ENCODE assay signal across 17 cellular contexts in the genomic region with DNA sequence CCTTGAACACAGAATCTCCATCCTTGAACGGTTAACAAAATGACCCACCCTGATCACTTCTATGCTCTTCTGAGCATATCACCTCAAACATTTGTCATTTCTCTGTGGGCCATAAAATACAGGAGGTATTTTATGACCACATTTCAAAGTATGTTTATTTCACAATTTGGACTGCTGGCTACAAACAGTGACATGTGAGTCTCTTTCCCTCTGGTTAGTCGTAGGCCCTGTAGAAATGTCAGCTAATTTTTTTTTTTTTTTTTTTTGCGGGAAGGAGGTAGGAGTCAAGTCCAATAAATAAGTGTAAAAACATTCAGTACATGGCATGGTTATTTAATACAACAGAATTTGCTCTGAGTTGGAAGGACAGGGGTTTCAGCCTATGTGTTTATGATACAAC.
DNase-seq lines count a peak whose midpoint lies in the region; ATAC-seq, FAIRE-seq and TF ChIP-seq lines count a peak whose summit lies in the region.
"Had no signal": no experiment of that assay in that cellular context is flagged by ENCODE, and none has a peak within 500 bp of the region (broad histone marks: within the 10 kb centered on the region; RNA-seq: fewer than 3 reads in every experiment).

No MANE protein-coding gene starts in this region.

- H3K27me3 ChIP-seq in PC-3 (ENCODE audit: low read length) = no peaks in the 10 kb centered on the region
- no peaks in the 10 kb centered on the region for H3K27me3 ChIP-seq in gastrocnemius medialis
- H3K27me3 ChIP-seq: tibial artery had no signal

- no peak for FAIRE-seq in RCC 7860 (lab: Jason Lieb, UNC)

- H4K20me1 ChIP-seq in PC-3 (ENCODE audit: low read length) = no peaks in the 10 kb centered on the region

- ATAC-seq in PC-3 (no peak), gastrocnemius medialis (peak; percentile 30 to 46)

- H3K4me1 ChIP-seq in PC-3 (ENCODE audit: insufficient read depth, low read length) (no peaks in the 10 kb centered on the region), gastrocnemius medialis (peaks cover 97 to 100% of the 10 kb centered on the region in 2 donors)
- H3K4me1 ChIP-seq: prostate gland had no signal

- H3K4me3 ChIP-seq in PC-3 (ENCODE audit: low read length) (no peak overlapping the region), fibroblast of pulmonary artery (replicated peaks; ENCODE audit: low read depth, low read length) (no peak overlapping the region), gastrocnemius medialis (no peak overlapping the region)
- H3K4me3 ChIP-seq: prostate gland, tibial artery had no signal

- H3K9me3 ChIP-seq in PC-3 (ENCODE audit: low read length) (no peaks in the 10 kb centered on the region), gastrocnemius medialis (no peaks in the 10 kb centered on the region)
- H3K9me3 ChIP-seq: prostate gland, SK-N-SH, tibial artery had no signal

- H3K79me2 ChIP-seq in PC-3 (ENCODE audit: low read length) = peaks cover 6% of the 10 kb centered on the region; the same call in 1 of the 2 replicates

- no peak for TF ChIP-seq POLR2A in gastrocnemius medialis (IDR thresholded peaks at IDR 0.05)

- in situ Hi-C loops in gastrocnemius medialis (cut with MboI; ENCODE audit: low sequenced_read_pairs in 4 of 4) = loop anchor here in 1 of 4 donors (10.0 kb wide), 1 partner anchor 49 kb away; no protein-coding TSS in a partner anchor

- no peak overlapping the region for H3K4me2 ChIP-seq in PC-3 (ENCODE audit: low read length)
- H3K4me2 ChIP-seq: SK-N-SH had no signal

- intact Hi-C loops in PC-3 (cut with micrococcal nuclease) (no loop called here), gastrocnemius medialis (cut with DNase I; ENCODE audit: low total_unique reads) (loop anchor here (2.0 to 5.0 kb wide), 3 partner anchors 49 to 358 kb away; no protein-coding TSS in a partner anchor)

- H3K27ac ChIP-seq in PC-3 (ENCODE audit: low read length) (no peak overlapping the region), gastrocnemius medialis (peak overlapping the region; percentile 83 to 89 (median 86))
- H3K27ac ChIP-seq: 22Rv1, prostate gland, tibial artery had no signal

- CTCF ChIA-PET in PC-3 (lab: Charles Lee) = no interaction called here

- H3K36me3 ChIP-seq in PC-3 (ENCODE audit: low read depth, low read length) (no peaks in the 10 kb centered on the region), gastrocnemius medialis (no peaks in the 10 kb centered on the region)
- H3K36me3 ChIP-seq: prostate gland, tibial artery had no signal

- POLR2A ChIA-PET in PC-3 (lab: Charles Lee; ENCODE audit: unreplicated experiment) = no interaction called here

- H3K9ac ChIP-seq in PC-3 (ENCODE audit: low read length) = no peak overlapping the region
- H3K9ac ChIP-seq: SK-N-SH had no signal

- BruUV-seq in PC-3 (replicated peaks; lab: Mats Ljungman, UMichigan) = no TSS peak

- H3K9me2 ChIP-seq in PC-3 (replicated peaks; ENCODE audit: low read length) = no peaks in the 10 kb centered on the region
- H3K9me2 ChIP-seq: SK-N-SH had no signal

- H2AFZ ChIP-seq in PC-3 (ENCODE audit: low read length) = no peak overlapping the region

- TF ChIP-seq CTCF in PC-3 (conservative IDR thresholded peaks at IDR 0.05; ENCODE audit: low read depth, low read length) (no peak), fibroblast of pulmonary artery (IDR thresholded peaks at IDR 0.05; ENCODE audit: low read length, missing control alignments) (no peak), gastrocnemius medialis (IDR thresholded peaks at IDR 0.05 in 4 of 5, conservative IDR thresholded peaks at IDR 0.05 in 1 of 5) (no peak)

- DNase-seq in DMS79 treated with DMSO at 0.1 percent for 48 hours (lab: John Stamatoyannopoulos, UW) (peak; percentile 11), DMS79 (lab: John Stamatoyannopoulos, UW) (no peak), PC-3 (peak; percentile 4), fibroblast of pulmonary artery (ENCODE audit: low read depth) (peak; percentile 47), gastrocnemius medialis (no peak), RCC 7860 (ENCODE audit: low spot score) (no peak), ecto neural progenitor cell (ENCODE audit: low spot score) (no peak), NCI-H2107 (lab: John Stamatoyannopoulos, UW) (no peak)
- DNase-seq: activated naive CD4-positive, alpha-beta T cell treated with anti-CD3 and anti-CD28 coated beads, Interleukin-2, amount 50 U/mL, for 16 hours; cerebellar nuclear complex; GF-D8; NCI-H1092 treated with DMSO at 0.1 percent for 48 hours; NCI-H226; SK-N-SH; tibial artery had no signal

- H3F3A ChIP-seq in PC-3 (ENCODE audit: low read length, unreplicated experiment) = no peaks in the 10 kb centered on the region

Comparison
In these comparisons a context has a peak if more than half of its experiments do, and no peak if none do; other contexts are left out.
1. DNase-seq: peak in DMS79 treated with DMSO at 0.1 percent for 48 hours (single experiment), PC-3 (single experiment) and fibroblast of pulmonary artery (single experiment); none in DMS79 (single experiment), gastrocnemius medialis (0 of 2), RCC 7860 (single experiment), ecto neural progenitor cell (single experiment) and NCI-H2107 (single experiment).